In the genomic region with DNA sequence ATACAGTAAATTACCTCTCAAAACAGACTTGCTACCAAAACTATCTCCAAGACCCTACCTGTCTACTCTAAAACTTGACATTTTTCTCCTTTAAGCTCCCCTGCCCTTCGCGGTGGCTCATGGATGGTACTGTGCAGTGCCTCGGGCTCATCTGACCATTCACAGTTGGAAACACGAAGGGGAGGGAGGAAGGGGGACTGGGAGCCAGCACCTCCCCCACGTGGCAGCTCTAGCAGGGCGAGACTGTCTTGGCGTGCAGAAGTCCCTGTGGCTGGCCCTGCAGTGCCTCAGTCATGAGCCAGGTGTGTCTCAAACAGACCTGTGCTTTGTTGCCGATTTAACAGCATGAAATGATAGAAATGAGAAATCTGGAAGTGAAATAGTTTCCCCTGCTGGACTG, we compare ENCODE assay signal across 14 cellular contexts.
DNase-seq lines count a peak whose midpoint lies in the region; ATAC-seq and TF ChIP-seq lines count a peak whose summit lies in the region.
"Had no signal": no experiment of that assay in that cellular context is flagged by ENCODE, and none has a peak within 500 bp of the region (broad histone marks: within the 10 kb centered on the region; RNA-seq: fewer than 3 reads in every experiment).

No MANE protein-coding gene starts in this region.

- no peaks in the 10 kb centered on the region for H3K4me1 Mint-ChIP-seq in activated naive CD8-positive, alpha-beta T cell treated with anti-CD3 and anti-CD28 coated beads, Interleukin-2, amount 50 U/mL, for 24 hours
- H3K4me1 Mint-ChIP-seq: B cell had no signal

- peak; percentile 30 for DNase-seq in BE2C
- DNase-seq in H7: peak; percentile 46
- DNase-seq in WERI-Rb-1: peak; percentile 56
- DNase-seq in kidney tubule cell (ENCODE audit: low spot score): peak; percentile 15
- DNase-seq in kidney glomerular epithelial cell (lab: John Stamatoyannopoulos, UW): no peak
- no peak for DNase-seq in activated naive CD8-positive, alpha-beta T cell treated with anti-CD3 and anti-CD28 coated beads, Interleukin-2, amount 50 U/mL, for 24 hours
- no peak for DNase-seq in activated CD4-positive, alpha-beta T cell treated with anti-CD3 and anti-CD28 coated beads for 4 hours
- DNase-seq: CD8-positive, alpha-beta T cell; Karpas-422; MM.1S; NCI-H2029; SJCRH30 had no signal

- H3K36me3 Mint-ChIP-seq in activated naive CD8-positive, alpha-beta T cell treated with anti-CD3 and anti-CD28 coated beads, Interleukin-2, amount 50 U/mL, for 24 hours (ENCODE audit: low read depth): no peaks in the 10 kb centered on the region
- H3K36me3 Mint-ChIP-seq: CD8-positive, alpha-beta T cell had no signal

- no peak overlapping the region for H3K4me3 Mint-ChIP-seq in activated naive CD8-positive, alpha-beta T cell treated with anti-CD3 and anti-CD28 coated beads, Interleukin-2, amount 50 U/mL, for 24 hours
- H3K4me3 Mint-ChIP-seq: B cell; CD8-positive, alpha-beta T cell had no signal

- no peak overlapping the region for H3K27ac Mint-ChIP-seq in activated naive CD8-positive, alpha-beta T cell treated with anti-CD3 and anti-CD28 coated beads, Interleukin-2, amount 50 U/mL, for 24 hours
- H3K27ac Mint-ChIP-seq: B cell; CD8-positive, alpha-beta T cell had no signal

- ATAC-seq in activated naive CD8-positive, alpha-beta T cell treated with anti-CD3 and anti-CD28 coated beads, Interleukin-2, amount 50 U/mL, for 24 hours: no peak
- ATAC-seq: CD8-positive, alpha-beta T cell; HCT116 had no signal

- peaks cover 6% of the 10 kb centered on the region for H3K9me3 Mint-ChIP-seq in activated naive CD8-positive, alpha-beta T cell treated with anti-CD3 and anti-CD28 coated beads, Interleukin-2, amount 50 U/mL, for 24 hours

- no peaks in the 10 kb centered on the region for H3K27me3 Mint-ChIP-seq in activated naive CD8-positive, alpha-beta T cell treated with anti-CD3 and anti-CD28 coated beads, Interleukin-2, amount 50 U/mL, for 24 hours
- H3K27me3 Mint-ChIP-seq: B cell had no signal

- peaks cover 5% of the 10 kb centered on the region; the same call in 1 of the 2 replicates for H3K4me1 ChIP-seq in BE2C
- H3K4me1 ChIP-seq: SJCRH30 had no signal

- no peak overlapping the region for H3K27ac ChIP-seq in WERI-Rb-1
- H3K27ac ChIP-seq: SJCRH30 had no signal

- no peaks in the 10 kb centered on the region for H3K9me3 ChIP-seq in BE2C
- H3K9me3 ChIP-seq in WERI-Rb-1 (ENCODE audit: severe bottlenecking): no peaks in the 10 kb centered on the region
- H3K9me3 ChIP-seq: SJCRH30 had no signal

- TF ChIP-seq CTCF in BE2C (IDR thresholded peaks at IDR 0.05; ENCODE audit: low read depth, low read length) (no peak), WERI-Rb-1 (IDR thresholded peaks at IDR 0.05; ENCODE audit: low read depth, low read length) (no peak)

- no peaks in the 10 kb centered on the region for H3K27me3 ChIP-seq in BE2C
- no peaks in the 10 kb centered on the region for H3K27me3 ChIP-seq in H7 (ENCODE audit: control insufficient read depth, insufficient read depth, low read length)
- no peaks in the 10 kb centered on the region for H3K27me3 ChIP-seq in WERI-Rb-1 (ENCODE audit: insufficient read depth, low read depth, severe bottlenecking)
- H3K27me3 ChIP-seq: SJCRH30 had no signal

- H3K36me3 ChIP-seq in BE2C: no peaks in the 10 kb centered on the region
- no peaks in the 10 kb centered on the region for H3K36me3 ChIP-seq in H7 (replicated peaks; ENCODE audit: control insufficient read depth, insufficient read depth, low read length)
- H3K36me3 ChIP-seq in WERI-Rb-1: no peaks in the 10 kb centered on the region
- H3K36me3 ChIP-seq: SJCRH30 had no signal

- H3K4me3 ChIP-seq in BE2C (ENCODE audit: low read depth, low read length) (no peak overlapping the region), H7 (ENCODE audit: insufficient read depth, low read depth, low read length) (no peak overlapping the region), WERI-Rb-1 (ENCODE audit: low read depth, low read length) (no peak overlapping the region)
- H3K4me3 ChIP-seq: SJCRH30 had no signal

Comparison
In these comparisons a context has a peak if more than half of its experiments do, and no peak if none do; other contexts are left out.
1. DNase-seq: peak in BE2C (single experiment), H7 (single experiment), WERI-Rb-1 (single experiment) and kidney tubule cell (single experiment); none in kidney glomerular epithelial cell (single experiment), activated naive CD8-positive, alpha-beta T cell treated with anti-CD3 and anti-CD28 coated beads, Interleukin-2, amount 50 U/mL, for 24 hours (single experiment) and activated CD4-positive, alpha-beta T cell treated with anti-CD3 and anti-CD28 coated beads for 4 hours (0 of 2).